Comparison of ENCODE assay signal across 10 cellular contexts in the genomic region with DNA sequence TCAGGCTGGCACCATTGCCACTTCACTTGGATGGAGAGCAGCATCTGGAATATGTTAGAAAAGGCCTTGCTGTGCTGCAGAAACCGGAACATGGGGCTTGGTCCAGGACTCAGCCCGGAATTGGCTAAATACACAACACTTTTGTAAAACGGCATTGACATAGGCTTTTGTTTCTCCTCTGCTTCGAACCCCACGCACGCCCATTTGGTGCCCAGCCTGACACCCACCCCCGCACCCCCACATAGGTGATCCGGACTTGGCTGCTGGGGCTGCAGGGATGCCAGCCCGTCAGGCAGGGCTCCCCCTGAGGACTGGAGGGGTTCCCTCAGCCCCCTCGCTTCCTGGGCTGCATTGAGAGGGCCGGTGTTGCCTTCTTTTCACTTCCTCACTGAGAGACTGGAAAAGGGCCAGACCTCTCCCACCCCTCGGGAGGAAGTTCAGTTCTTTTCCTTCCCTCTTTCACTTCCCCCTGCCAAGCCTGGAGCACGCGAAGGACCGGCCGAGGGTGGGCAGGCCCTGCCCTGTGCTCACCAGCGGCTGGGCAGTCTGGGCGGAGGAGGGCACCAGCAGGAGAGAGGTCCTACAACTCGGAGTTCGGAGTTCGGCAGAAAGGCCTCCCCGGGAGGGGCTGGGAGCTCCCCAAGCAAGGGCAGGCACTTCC. TPM values are rescaled to one million over a fixed set of nuclear protein-coding genes. Genes with fewer than 3 reads are reported as not detected.
DNase-seq lines count a peak whose midpoint lies in the region; ATAC-seq and TF ChIP-seq lines count a peak whose summit lies in the region.
"Had no signal": no experiment of that assay in that cellular context is flagged by ENCODE, and none has a peak within 500 bp of the region (broad histone marks: within the 10 kb centered on the region; RNA-seq: fewer than 3 reads in every experiment).

No MANE protein-coding gene starts in this region.

- no peak overlapping the region for H3K9ac ChIP-seq in OCI-LY3 (ENCODE audit: low read length)

- H3K36me3 ChIP-seq in OCI-LY3 (replicated peaks; ENCODE audit: low read depth, low read length) (no peaks in the 10 kb centered on the region), esophagus muscularis mucosa (no peaks in the 10 kb centered on the region), upper lobe of left lung (no peaks in the 10 kb centered on the region)

- 49% methylated on average over 15 of the region's 22 CpGs for WGBS in esophagus muscularis mucosa
- WGBS in upper lobe of left lung, 2 donors, result 19 to 20% methylated on average over 13 to 15 of the region's 22 CpGs

- H3K27ac ChIP-seq in OCI-LY3 (ENCODE audit: low read length), result no peak overlapping the region
- H3K27ac ChIP-seq in esophagus muscularis mucosa (replicated peaks in 1 of 4), result peak overlapping the region; percentile 60 to 77 (median 70)
- H3K27ac ChIP-seq in upper lobe of left lung, result peak overlapping the region; percentile 20 to 73 (median 48)

- TF ChIP-seq CTCF in OCI-LY3 (IDR thresholded peaks at IDR 0.05; ENCODE audit: low read depth, low read length) (no peak), esophagus muscularis mucosa (IDR thresholded peaks at IDR 0.05) (no peak), upper lobe of left lung (IDR thresholded peaks at IDR 0.05) (no peak)

- H3K4me1 ChIP-seq in OCI-LY3 (ENCODE audit: low read length) (peaks cover 21% of the 10 kb centered on the region), esophagus muscularis mucosa (peaks cover 19 to 47% (median 40%) of the 10 kb centered on the region in 4 donors), upper lobe of left lung (peaks cover 10 to 19% (median 18%) of the 10 kb centered on the region in 4 donors)

- H3K9me3 ChIP-seq in OCI-LY3 (ENCODE audit: insufficient read depth, low read length), result no peaks in the 10 kb centered on the region
- H3K9me3 ChIP-seq in esophagus muscularis mucosa, result no peaks in the 10 kb centered on the region
- H3K9me3 ChIP-seq in upper lobe of left lung, result no peaks in the 10 kb centered on the region

- DNase-seq in esophagus muscularis mucosa (ENCODE audit: extremely low spot score), result peak; percentile 92
- peak; percentile 34 for DNase-seq in mucosa of gallbladder (ENCODE audit: low spot score)
- peak; percentile 68 to 87 for DNase-seq in upper lobe of left lung
- DNase-seq in HUDEP-2 (lab: John Stamatoyannopoulos, UW; ENCODE audit: unreplicated experiment in 76 of 76), result no peak
- DNase-seq in COLO668 (lab: John Stamatoyannopoulos, UW; ENCODE audit: unreplicated experiment), result no peak
- no peak for DNase-seq in NCI-H1694 (lab: John Stamatoyannopoulos, UW)
- no peak for DNase-seq in AG08395 (ENCODE audit: low spot score)
- DNase-seq: activated T-cell treated with anti-CD3 and anti-CD28 coated beads, Interleukin-2, amount 50 U/mL, for 72 hours had no signal

- H4K20me1 ChIP-seq in OCI-LY3 (ENCODE audit: insufficient read depth, low read length), result 0 out of 2 replicates have a peak, but pooled peaks cover 5% of the 10 kb centered on the region

- TF ChIP-seq EP300 in esophagus muscularis mucosa (IDR thresholded peaks at IDR 0.05) (no peak), upper lobe of left lung (IDR thresholded peaks at IDR 0.05) (no peak)

- peak overlapping the region; percentile 45 for H3K4me2 ChIP-seq in OCI-LY3 (ENCODE audit: low read length)

- intact Hi-C loops in esophagus muscularis mucosa (cut with DNase I), result no loop called here

- peaks cover 20% of the 10 kb centered on the region; the same call in 1 of the 2 replicates for H3K27me3 ChIP-seq in OCI-LY3 (ENCODE audit: low read depth, low read length)
- peaks cover 0 to 15% (median 0%) of the 10 kb centered on the region in 4 donors for H3K27me3 ChIP-seq in esophagus muscularis mucosa
- no peaks in the 10 kb centered on the region for H3K27me3 ChIP-seq in upper lobe of left lung

- H3K79me2 ChIP-seq in OCI-LY3 (ENCODE audit: low read length), result no peaks in the 10 kb centered on the region

- H3K4me3 ChIP-seq in OCI-LY3 (ENCODE audit: low read length) (no peak overlapping the region), esophagus muscularis mucosa (peak overlapping the region; percentile 4 to 38 (median 20)), upper lobe of left lung (peak overlapping the region in 3 of 4 donors; percentile 11 to 29 (median 21))

- ATAC-seq in upper lobe of left lung (ENCODE audit: low FRiP score in 2 of 2), result peak; percentile 87 to 92
- ATAC-seq: activated T-cell treated with anti-CD3 and anti-CD28 coated beads, Interleukin-2, amount 50 U/mL, for 72 hours had no signal

- TF ChIP-seq POLR2A in esophagus muscularis mucosa (IDR thresholded peaks at IDR 0.05; ENCODE audit: low read depth) (no peak), upper lobe of left lung (IDR thresholded peaks at IDR 0.05) (no peak)

- H2AFZ ChIP-seq in OCI-LY3 (ENCODE audit: low read depth, low read length), result no peak overlapping the region

RNA-seq across cellular contexts. Expression of a gene that starts 17.9 kb away (rescaled TPM):
- total RNA-seq in esophagus muscularis mucosa, result 1,000 to 10,000 TPM; 1,253 to 2,184 (median 1,709) TPM
- total RNA-seq in mucosa of gallbladder, result 2,306 TPM
- total RNA-seq in upper lobe of left lung, result 1,000 to 10,000 TPM in 3 of 6 donors, 100 to 1,000 TPM in 3; 201 to 1,402 (median 970) TPM

RNA-seq across cellular contexts. Expression of a gene that starts 33.2 kb away (rescaled TPM):
- not detected for total RNA-seq in esophagus muscularis mucosa
- 3.7 TPM for total RNA-seq in mucosa of gallbladder
- not detected for total RNA-seq in upper lobe of left lung
- total RNA-seq: activated T-cell treated with anti-CD3 and anti-CD28 coated beads, Interleukin-2, amount 50 U/mL, for 72 hours; neural crest cell had no signal

RNA-seq across cellular contexts. Expression of a gene that starts 50.0 kb away (rescaled TPM):
- not detected for total RNA-seq in esophagus muscularis mucosa
- not detected for total RNA-seq in mucosa of gallbladder
- total RNA-seq in upper lobe of left lung, result not detected
- total RNA-seq: activated T-cell treated with anti-CD3 and anti-CD28 coated beads, Interleukin-2, amount 50 U/mL, for 72 hours; neural crest cell had no signal

Comparison
In these comparisons a context has a peak if more than half of its experiments do, and no peak if none do; other contexts are left out.
1. DNase-seq: peak in esophagus muscularis mucosa (single experiment), mucosa of gallbladder (single experiment) and upper lobe of left lung (2 of 2); none in HUDEP-2 (0 of 76), COLO668 (single experiment), NCI-H1694 (single experiment) and AG08395 (single experiment).